31 cellular contexts compared by ENCODE assay signal in genomic region chr2:44866131-44866530, GRCh38.
"Had no signal": no experiment of that assay in that cellular context is flagged by ENCODE, and none has a peak within 500 bp of the region (broad histone marks: within the 10 kb centered on the region; RNA-seq: fewer than 3 reads in every experiment).

No MANE protein-coding gene starts in this region.

- H3K4me1 ChIP-seq: ascending aorta, breast epithelium, colonic mucosa, gastroesophageal sphincter, heart right ventricle had no signal

- DNase-seq: activated CD4-positive, alpha-beta memory T cell treated with anti-CD3 and anti-CD28 coated beads, Interleukin-2, amount 10 ng/mL, durations not matched to agents 7 days and 5 days; activated CD4-positive, alpha-beta T cell treated with anti-CD3 and anti-CD28 coated beads for 1 hour; activated CD4-positive, alpha-beta T cell treated with anti-CD3 and anti-CD28 coated beads for 4 hours; activated CD4-positive, alpha-beta T cell treated with anti-CD3 and anti-CD28 coated beads, Interleukin-2, amount 10 ng/mL, durations not matched to agents 7 days and 5 days; activated CD4-positive, alpha-beta T cell treated with anti-CD3 and anti-CD28 coated beads, Interleukin-2, amount 50 U/mL, for 4 hours; activated CD8-positive, alpha-beta memory T cell treated with anti-CD3 and anti-CD28 coated beads, Interleukin-2, amount 50 U/mL, for 48 hours; activated gamma-delta T cell; activated naive CD4-positive, alpha-beta T cell; activated naive CD4-positive, alpha-beta T cell treated with anti-CD3 and anti-CD28 coated beads, Interleukin-2, amount 10 ng/mL, durations not matched to agents 7 days and 5 days; activated naive CD8-positive, alpha-beta T cell treated with anti-CD3 and anti-CD28 coated beads, Interleukin-2, amount 10 ng/mL, durations not matched to agents 7 days and 5 days; activated T-cell treated with anti-CD3 and anti-CD28 coated beads for 4 hours; activated T-cell treated with anti-CD3 and anti-CD28 coated beads, Interleukin-2, amount 50 U/mL, for 24 hours; activated T-cell treated with anti-CD3 and anti-CD28 coated beads, Interleukin-2, amount 50 U/mL, for 72 hours; central memory CD4-positive, alpha-beta T cell; cerebellar nuclear complex; colonic mucosa; effector CD8-positive, alpha-beta T cell; foreskin melanocyte; heart right ventricle; T-helper 2 cell had no signal

- H3K4me3 ChIP-seq: ascending aorta, breast epithelium, cardiac muscle cell, colonic mucosa, gastroesophageal sphincter, heart right ventricle, hepatocyte had no signal

- H3K79me2 ChIP-seq: hepatocyte had no signal

- H3K27me3 ChIP-seq: ascending aorta, colonic mucosa had no signal

- FAIRE-seq: endometrium, endothelial cell of umbilical vein had no signal

- H2AFZ ChIP-seq: hepatocyte had no signal

- H3K9me3 ChIP-seq: ascending aorta, breast epithelium, colonic mucosa, heart right ventricle had no signal

- ATAC-seq: activated naive CD4-positive, alpha-beta T cell treated with anti-CD3 and anti-CD28 coated beads, Interleukin-2, amount 50 U/mL, for 72 hours; activated T-cell treated with anti-CD3 and anti-CD28 coated beads, Interleukin-2, amount 50 U/mL, for 72 hours; gastroesophageal sphincter; heart right ventricle; WTC11 had no signal

- H3K27ac ChIP-seq: ascending aorta, breast epithelium, cardiac muscle cell, colonic mucosa, epithelial cell of prostate, gastroesophageal sphincter, heart right ventricle, hepatocyte, VCaP had no signal

- H3K4me2 ChIP-seq: hepatocyte had no signal

- H3K36me3 ChIP-seq: ascending aorta, breast epithelium, cardiac muscle cell, colonic mucosa, gastroesophageal sphincter, heart right ventricle had no signal
